ENCODE assay signal across 28 cellular contexts in the genomic region with DNA sequence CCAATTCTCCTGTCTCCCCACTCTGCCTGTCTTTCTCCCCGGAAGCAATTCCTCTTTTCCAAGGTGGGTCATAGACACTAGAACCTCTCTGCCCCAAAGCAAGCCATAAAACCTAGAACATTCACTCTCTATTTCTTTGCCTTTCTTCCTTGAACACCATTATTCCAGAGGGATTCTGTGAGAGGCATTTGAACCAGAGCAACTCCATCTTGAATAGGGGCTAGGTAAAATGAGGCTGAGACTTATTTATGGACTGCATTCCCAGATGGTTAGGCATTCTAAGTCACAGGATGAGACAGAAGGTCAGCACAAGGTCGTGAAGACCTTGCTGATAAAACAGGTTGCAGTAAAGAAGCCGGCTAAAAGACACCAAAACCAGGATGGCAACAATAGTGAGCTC.
"Had no signal": no experiment of that assay in that cellular context is flagged by ENCODE, and none has a peak within 500 bp of the region (broad histone marks: within the 10 kb centered on the region; RNA-seq: fewer than 3 reads in every experiment).

No MANE protein-coding gene starts in this region.

- H3K9me3 ChIP-seq: suprapubic skin, testis, thoracic aorta, thyroid gland, upper lobe of right lung, uterus, vagina had no signal

- H3K27me3 Mint-ChIP-seq: type B pancreatic cell had no signal

- H3K4me3 Mint-ChIP-seq: stimulated activated effector memory CD8-positive, alpha-beta T cell treated with anti-CD3 and anti-CD28 coated beads, Interleukin-12 subunit alpha, Interleukin-12 subunit beta, amount 100 ng/mL, for 72 hours; stimulated activated memory B cell treated with anti-CD40 and anti-IgM and Interleukin-4, amounts not matched to agents 10 μg/mL and 1 μg/mL and 100 μg/mL, for 72 hours; stimulated activated naive B cell treated with anti-CD40 and anti-IgM and Interleukin-4, amounts not matched to agents 10 μg/mL and 1 μg/mL and 100 μg/mL, for 72 hours; stimulated activated naive CD8-positive, alpha-beta T cell treated with anti-CD3 and anti-CD28 coated beads, Interleukin-15, amount 100 ng/mL, for 72 hours; stimulated activated naive CD8-positive, alpha-beta T cell treated with anti-CD3 and anti-CD28 coated beads, Interleukin-15, Interleukin-2, amounts not matched to agents 100 ng/mL and 50 ng/mL, for 24 hours; type B pancreatic cell had no signal

- H3K4me1 Mint-ChIP-seq: stimulated activated effector memory CD8-positive, alpha-beta T cell treated with anti-CD3 and anti-CD28 coated beads, Interleukin-12 subunit alpha, Interleukin-12 subunit beta, amount 100 ng/mL, for 72 hours; stimulated activated memory B cell treated with anti-CD40 and anti-IgM and Interleukin-4, amounts not matched to agents 10 μg/mL and 1 μg/mL and 100 μg/mL, for 72 hours; stimulated activated naive B cell treated with anti-CD40 and anti-IgM and Interleukin-4, amounts not matched to agents 10 μg/mL and 1 μg/mL and 100 μg/mL, for 72 hours; stimulated activated naive CD8-positive, alpha-beta T cell treated with anti-CD3 and anti-CD28 coated beads, Interleukin-15, amount 100 ng/mL, for 72 hours had no signal

- H3K4me3 ChIP-seq: stomach, suprapubic skin, testis, thoracic aorta, thyroid gland, tibial artery, tibial nerve, transverse colon, upper lobe of left lung, upper lobe of right lung, uterus, vagina had no signal

- H3K27ac ChIP-seq: stomach, suprapubic skin, testis, thoracic aorta, thyroid gland, tibial artery, tibial nerve, transverse colon, upper lobe of left lung, upper lobe of right lung, uterus, vagina had no signal

- ATAC-seq: stimulated activated effector memory CD8-positive, alpha-beta T cell treated with anti-CD3 and anti-CD28 coated beads, Interleukin-12 subunit alpha, Interleukin-12 subunit beta, amount 100 ng/mL, for 72 hours; stimulated activated memory B cell treated with anti-CD40 and anti-IgM and Interleukin-4, amounts not matched to agents 10 μg/mL and 1 μg/mL and 100 μg/mL, for 72 hours; stimulated activated naive B cell treated with anti-CD40 and anti-IgM and Interleukin-4, amounts not matched to agents 10 μg/mL and 1 μg/mL and 100 μg/mL, for 72 hours; stimulated activated naive CD8-positive, alpha-beta T cell treated with anti-CD3 and anti-CD28 coated beads, Interleukin-15, amount 100 ng/mL, for 72 hours; stimulated activated naive CD8-positive, alpha-beta T cell treated with anti-CD3 and anti-CD28 coated beads, Interleukin-15, Interleukin-2, amounts not matched to agents 100 U/mL and 50 U/mL, for 24 hours; upper lobe of right lung had no signal

- FAIRE-seq: urothelium cell line had no signal

- H3K36me3 ChIP-seq: stomach, suprapubic skin, thoracic aorta, thyroid gland, tibial artery, tibial nerve, transverse colon, upper lobe of left lung, upper lobe of right lung, uterus, vagina had no signal

- DNase-seq: stimulated activated CD4-positive, alpha-beta T cell treated with anti-CD3 and anti-CD28 coated beads, Interleukin-2, amount 100 ng/mL, for 48 hours; stimulated activated CD4-positive, alpha-beta T cell treated with anti-CD3 and anti-CD28 coated beads, Interleukin-4, amount 100 ng/mL, for 1 hour; stimulated activated CD4-positive, alpha-beta T cell treated with anti-CD3 and anti-CD28 coated beads, Interleukin-4, amount 100 ng/mL, for 24 hours; stimulated activated CD4-positive, alpha-beta T cell treated with anti-CD3 and anti-CD28 coated beads, Interleukin-4, amount 100 ng/mL, for 4 hours; stimulated activated CD8-positive, alpha-beta memory T cell treated with anti-CD3 and anti-CD28 coated beads, Interleukin-4, amount 100 ng/mL, for 48 hours; stimulated activated naive B cell treated with anti-CD40 and anti-IgM and Interleukin-4, amounts not matched to agents 10 μg/mL and 1 μg/mL and 100 μg/mL, for 72 hours; stimulated activated naive CD4-positive, alpha-beta T cell; stimulated activated naive CD4-positive, alpha-beta T cell treated with Interleukin-2 at 50 U/mL for 16 hours; stimulated activated naive CD8-positive, alpha-beta T cell treated with anti-CD3 and anti-CD28 coated beads, Interleukin-15, amount 100 ng/mL, for 72 hours; stimulated activated naive CD8-positive, alpha-beta T cell treated with anti-CD3 and anti-CD28 coated beads, Interleukin-15, Interleukin-2, amounts not matched to agents 100 U/mL and 50 U/mL, for 24 hours; stomach; testis; thyroid gland; tibial artery; transverse colon; trophoblast cell; upper lobe of left lung; upper lobe of right lung; uterus had no signal

- H3K36me3 Mint-ChIP-seq: stimulated activated effector memory CD8-positive, alpha-beta T cell treated with anti-CD3 and anti-CD28 coated beads, Interleukin-12 subunit alpha, Interleukin-12 subunit beta, amount 100 ng/mL, for 72 hours; stimulated activated memory B cell treated with anti-CD40 and anti-IgM and Interleukin-4, amounts not matched to agents 10 μg/mL and 1 μg/mL and 100 μg/mL, for 72 hours; stimulated activated naive B cell treated with anti-CD40 and anti-IgM and Interleukin-4, amounts not matched to agents 10 μg/mL and 1 μg/mL and 100 μg/mL, for 72 hours; type B pancreatic cell had no signal

- H3K9me3 Mint-ChIP-seq: stimulated activated effector memory CD8-positive, alpha-beta T cell treated with anti-CD3 and anti-CD28 coated beads, Interleukin-12 subunit alpha, Interleukin-12 subunit beta, amount 100 ng/mL, for 72 hours; stimulated activated naive CD8-positive, alpha-beta T cell treated with anti-CD3 and anti-CD28 coated beads, Interleukin-15, amount 100 ng/mL, for 72 hours; stimulated activated naive CD8-positive, alpha-beta T cell treated with anti-CD3 and anti-CD28 coated beads, Interleukin-15, Interleukin-2, amounts not matched to agents 100 ng/mL and 50 ng/mL, for 24 hours; type B pancreatic cell had no signal

- H3K27me3 ChIP-seq: stomach, suprapubic skin, testis, thyroid gland, tibial artery, tibial nerve, transverse colon, upper lobe of left lung, upper lobe of right lung, uterus, vagina had no signal

- H3K27ac Mint-ChIP-seq: stimulated activated effector memory CD8-positive, alpha-beta T cell treated with anti-CD3 and anti-CD28 coated beads, Interleukin-12 subunit alpha, Interleukin-12 subunit beta, amount 100 ng/mL, for 72 hours; stimulated activated memory B cell treated with anti-CD40 and anti-IgM and Interleukin-4, amounts not matched to agents 10 μg/mL and 1 μg/mL and 100 μg/mL, for 72 hours; stimulated activated naive B cell treated with anti-CD40 and anti-IgM and Interleukin-4, amounts not matched to agents 10 μg/mL and 1 μg/mL and 100 μg/mL, for 72 hours; stimulated activated naive CD8-positive, alpha-beta T cell treated with anti-CD3 and anti-CD28 coated beads, Interleukin-15, amount 100 ng/mL, for 72 hours; stimulated activated naive CD8-positive, alpha-beta T cell treated with anti-CD3 and anti-CD28 coated beads, Interleukin-15, Interleukin-2, amounts not matched to agents 100 ng/mL and 50 ng/mL, for 24 hours; type B pancreatic cell had no signal

- H3K4me1 ChIP-seq: stomach, suprapubic skin, testis, thyroid gland, tibial artery, tibial nerve, transverse colon, upper lobe of left lung, upper lobe of right lung, uterus, vagina had no signal
